ENCODE assay signal across 14 cellular contexts in the genomic region with DNA sequence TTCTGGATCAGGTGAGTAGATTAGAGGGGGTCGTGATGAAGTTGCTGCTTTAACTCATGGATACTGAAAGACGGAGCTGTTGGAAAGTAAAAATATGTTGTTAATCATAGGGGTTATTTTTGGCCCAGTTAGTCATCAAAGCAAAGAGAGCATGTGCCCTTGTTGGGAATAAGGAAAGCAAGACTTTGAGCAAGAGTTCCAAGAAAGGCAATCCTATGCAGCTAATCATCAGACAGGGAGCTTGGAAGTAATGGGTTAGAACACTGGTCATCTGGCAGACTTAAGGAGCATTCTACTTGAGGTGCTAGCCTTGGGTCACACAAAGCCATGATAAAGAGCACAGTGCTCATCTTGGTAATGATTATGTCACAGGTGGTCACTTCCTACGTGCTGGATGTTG. TPM values are rescaled to one million over a fixed set of nuclear protein-coding genes. Genes with fewer than 3 reads are reported as not detected.
A peak's percentile ranks its signal among the peaks of the same experiment; 100 is the strongest.
DNase-seq lines count a peak whose midpoint lies in the region; ATAC-seq and TF ChIP-seq lines count a peak whose summit lies in the region.
"Had no signal": no experiment of that assay in that cellular context is flagged by ENCODE, and none has a peak within 500 bp of the region (broad histone marks: within the 10 kb centered on the region; RNA-seq: fewer than 3 reads in every experiment).

No MANE protein-coding gene starts in this region.

- no peaks in the 10 kb centered on the region for H3K27me3 Mint-ChIP-seq in MCF 10A (ENCODE audit: insufficient read depth, unreplicated experiment)
- no peaks in the 10 kb centered on the region for H3K27me3 Mint-ChIP-seq in WTC11 (ENCODE audit: low read depth)
- H3K27me3 Mint-ChIP-seq in CD4-positive, alpha-beta T cell, result no peaks in the 10 kb centered on the region

- H3K27ac ChIP-seq in breast epithelium, result peak overlapping the region in 1 of 2 donors; percentile 67
- H3K27ac ChIP-seq in coronary artery, result peak overlapping the region; percentile 80 to 95
- no peak overlapping the region for H3K27ac ChIP-seq in left lung
- H3K27ac ChIP-seq in vagina, result peak overlapping the region; percentile 69
- no peak overlapping the region for H3K27ac ChIP-seq in CD4-positive, alpha-beta T cell (ENCODE audit: low read depth, low read length)
- H3K27ac ChIP-seq: VCaP had no signal

- ATAC-seq in left lung (peak; percentile 41), GM18858 (IDR thresholded peaks at IDR 0.05; ENCODE audit: unreplicated experiment) (no peak), WTC11 (no peak)
- ATAC-seq in CD4-positive, alpha-beta T cell (ENCODE audit: poor library complexity), result no peak

- H3K4me1 Mint-ChIP-seq in MCF 10A (ENCODE audit: insufficient read depth, unreplicated experiment) (peaks cover 18% of the 10 kb centered on the region), WTC11 (peaks cover 6% of the 10 kb centered on the region; the same call in 1 of the 2 replicates)
- H3K4me1 Mint-ChIP-seq in CD4-positive, alpha-beta T cell (ENCODE audit: low read depth), result no peaks in the 10 kb centered on the region
- H3K4me1 Mint-ChIP-seq: immature natural killer cell had no signal

- H3K9me3 Mint-ChIP-seq in MCF 10A (ENCODE audit: unreplicated experiment) (no peaks in the 10 kb centered on the region), WTC11 (no peaks in the 10 kb centered on the region)
- H3K9me3 Mint-ChIP-seq in CD4-positive, alpha-beta T cell, result no peaks in the 10 kb centered on the region
- H3K9me3 Mint-ChIP-seq: activated T-helper 2 cell treated with anti-CD3 and anti-CD28 coated beads, Interferon-gamma antibody, Interleukin-2, Interleukin-4, amounts not matched to agents 10 μg/mL and 5 μg/mL and 100 μg/mL, durations not matched to agents 14 hours and 24 hours and 36 hours; immature natural killer cell had no signal

- H3K27ac Mint-ChIP-seq in MCF 10A (ENCODE audit: low read depth, unreplicated experiment) (peak overlapping the region; percentile 82), WTC11 (no peak overlapping the region)
- H3K27ac Mint-ChIP-seq in CD4-positive, alpha-beta T cell, result no peak overlapping the region
- H3K27ac Mint-ChIP-seq: activated T-helper 2 cell treated with anti-CD3 and anti-CD28 coated beads, Interferon-gamma antibody, Interleukin-2, Interleukin-4, amounts not matched to agents 10 μg/mL and 5 μg/mL and 100 μg/mL, durations not matched to agents 14 hours and 24 hours and 36 hours; immature natural killer cell had no signal

- POLR2A ChIA-PET in MCF 10A (lab: Yijun Ruan, JAX) (interaction anchor here (0.6 to 2.4 kb wide), 8 partner anchors 9 to 206 kb away, joined by 3 to 23 read pairs (median 5); partner anchors contain the start of genes CENPP and IPPK), WTC11 (lab: Charles Lee) (no interaction called here)
- POLR2A ChIA-PET in CD4-positive, alpha-beta T cell (lab: Charles Lee), result no interaction called here

- CTCF ChIA-PET in MCF 10A (lab: Yijun Ruan, JAX) (interaction anchor here (0.7 to 1.5 kb wide), 3 partner anchors 19 to 290 kb away, joined by 3 to 6 read pairs (median 3); partner anchors contain the start of gene ASPN), WTC11 (lab: Charles Lee) (interaction anchor here (1.0 kb wide), 1 partner anchor 40 kb away, joined by 3 read pairs; no protein-coding TSS in a partner anchor)
- CTCF ChIA-PET in CD4-positive, alpha-beta T cell (lab: Charles Lee), result interaction anchor here (1.0 to 1.2 kb wide), 2 partner anchors 10 to 25 kb away, joined by 3 read pairs; no protein-coding TSS in a partner anchor

- intact Hi-C loops in MCF 10A (cut with micrococcal nuclease) (no loop called here), breast epithelium (cut with DNase I; ENCODE audit: low total_unique reads) (no loop called here), left lung (cut with DNase I) (no loop called here), vagina (cut with DNase I) (no loop called here)
- intact Hi-C loops in CD4-positive, alpha-beta T cell (cut with DNase I, micrococcal nuclease), result no loop called here

- H3K27me3 ChIP-seq in breast epithelium, result no peaks in the 10 kb centered on the region
- no peaks in the 10 kb centered on the region for H3K27me3 ChIP-seq in left lung
- H3K27me3 ChIP-seq in vagina, result no peaks in the 10 kb centered on the region
- no peaks in the 10 kb centered on the region for H3K27me3 ChIP-seq in CD4-positive, alpha-beta T cell (ENCODE audit: control insufficient read depth, insufficient read depth, low read length)

- TF ChIP-seq POLR2A in breast epithelium (IDR thresholded peaks at IDR 0.05), result no peak
- no peak for TF ChIP-seq POLR2A in vagina (IDR thresholded peaks at IDR 0.05)

- TF ChIP-seq CTCF in MCF 10A (IDR thresholded peaks at IDR 0.05; ENCODE audit: unreplicated experiment), result no peak
- TF ChIP-seq CTCF in breast epithelium (IDR thresholded peaks at IDR 0.05), result no peak
- TF ChIP-seq CTCF in coronary artery (IDR thresholded peaks at IDR 0.05), result no peak
- TF ChIP-seq CTCF in left lung (IDR thresholded peaks at IDR 0.05), result no peak
- no peak for TF ChIP-seq CTCF in vagina (IDR thresholded peaks at IDR 0.05)
- no peak for TF ChIP-seq CTCF in WTC11 (IDR thresholded peaks at IDR 0.05)
- no peak for TF ChIP-seq CTCF in CD4-positive, alpha-beta T cell (IDR thresholded peaks at IDR 0.05)

- H3K4me1 ChIP-seq in breast epithelium (no peaks in the 10 kb centered on the region), left lung (no peaks in the 10 kb centered on the region), vagina (peaks cover 8% of the 10 kb centered on the region)

- no peak overlapping the region for H3K4me3 ChIP-seq in breast epithelium
- H3K4me3 ChIP-seq in coronary artery, result peak overlapping the region; percentile 2
- H3K4me3 ChIP-seq in left lung, result no peak overlapping the region
- H3K4me3 ChIP-seq in vagina, result no peak overlapping the region

- H3K36me3 ChIP-seq in breast epithelium (no peaks in the 10 kb centered on the region), left lung (no peaks in the 10 kb centered on the region), vagina (no peaks in the 10 kb centered on the region)

- BruUV-seq in MCF 10A (replicated peaks; lab: Mats Ljungman, UMichigan), result no TSS peak

- no peak overlapping the region for H3K4me3 Mint-ChIP-seq in MCF 10A (ENCODE audit: unreplicated experiment)
- no peak overlapping the region for H3K4me3 Mint-ChIP-seq in WTC11
- H3K4me3 Mint-ChIP-seq in CD4-positive, alpha-beta T cell, result no peak overlapping the region
- H3K4me3 Mint-ChIP-seq: immature natural killer cell had no signal

- H3K36me3 Mint-ChIP-seq in MCF 10A (ENCODE audit: insufficient read depth, unreplicated experiment), result no peaks in the 10 kb centered on the region
- no peaks in the 10 kb centered on the region for H3K36me3 Mint-ChIP-seq in WTC11
- no peaks in the 10 kb centered on the region for H3K36me3 Mint-ChIP-seq in CD4-positive, alpha-beta T cell (ENCODE audit: low read depth)
- H3K36me3 Mint-ChIP-seq: immature natural killer cell had no signal

- no peaks in the 10 kb centered on the region for H3K9me3 ChIP-seq in breast epithelium
- no peaks in the 10 kb centered on the region for H3K9me3 ChIP-seq in left lung
- no peaks in the 10 kb centered on the region for H3K9me3 ChIP-seq in vagina
- H3K9me3 ChIP-seq in CD4-positive, alpha-beta T cell (ENCODE audit: control insufficient read depth, low read length), result no peaks in the 10 kb centered on the region

- DNase-seq in MCF 10A (ENCODE audit: unreplicated experiment), result peak; percentile 63
- DNase-seq in breast epithelium (ENCODE audit: low spot score in 2 of 2), result no peak
- DNase-seq in coronary artery (ENCODE audit: low spot score), result no peak
- no peak for DNase-seq in left lung
- no peak for DNase-seq in vagina (ENCODE audit: extremely low spot score in 2 of 2)
- DNase-seq in WTC11 (ENCODE audit: low spot score), result no peak
- DNase-seq in CD4-positive, alpha-beta T cell, result no peak
- DNase-seq: 8988T, immature natural killer cell, NCI-H2081 treated with DMSO at 0.1 percent for 48 hours had no signal

TF ChIP-seq in WTC11, 78 proteins besides CTCF, POLR2A, EP300 and RAD21 (continues in another document):
- no peak for TF ChIP-seq TCF7 (CRISPR knock-in tag; IDR thresholded peaks at IDR 0.05; ENCODE audit: low read depth)
- TF ChIP-seq, protein P1, sequence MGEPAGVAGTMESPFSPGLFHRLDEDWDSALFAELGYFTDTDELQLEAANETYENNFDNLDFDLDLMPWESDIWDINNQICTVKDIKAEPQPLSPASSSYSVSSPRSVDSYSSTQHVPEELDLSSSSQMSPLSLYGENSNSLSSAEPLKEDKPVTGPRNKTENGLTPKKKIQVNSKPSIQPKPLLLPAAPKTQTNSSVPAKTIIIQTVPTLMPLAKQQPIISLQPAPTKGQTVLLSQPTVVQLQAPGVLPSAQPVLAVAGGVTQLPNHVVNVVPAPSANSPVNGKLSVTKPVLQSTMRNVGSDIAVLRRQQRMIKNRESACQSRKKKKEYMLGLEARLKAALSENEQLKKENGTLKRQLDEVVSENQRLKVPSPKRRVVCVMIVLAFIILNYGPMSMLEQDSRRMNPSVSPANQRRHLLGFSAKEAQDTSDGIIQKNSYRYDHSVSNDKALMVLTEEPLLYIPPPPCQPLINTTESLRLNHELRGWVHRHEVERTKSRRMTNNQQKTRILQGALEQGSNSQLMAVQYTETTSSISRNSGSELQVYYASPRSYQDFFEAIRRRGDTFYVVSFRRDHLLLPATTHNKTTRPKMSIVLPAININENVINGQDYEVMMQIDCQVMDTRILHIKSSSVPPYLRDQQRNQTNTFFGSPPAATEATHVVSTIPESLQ (CRISPR knock-in tag; IDR thresholded peaks at IDR 0.05), result no peak
- TF ChIP-seq NR3C1 (CRISPR knock-in tag; conservative IDR thresholded peaks at IDR 0.05; ENCODE audit: low read depth), result no peak
- TF ChIP-seq NFATC4 (CRISPR knock-in tag; IDR thresholded peaks at IDR 0.05), result no peak
- TF ChIP-seq ZNF423 (CRISPR knock-in tag; IDR thresholded peaks at IDR 0.05), result no peak
- no peak for TF ChIP-seq MYBL2 (CRISPR knock-in tag; IDR thresholded peaks at IDR 0.05)

RNA-seq across cellular contexts. Expression of gene ASPN, which starts 18.3 kb away (rescaled TPM):
- 0.12 TPM in 1 of 2 replicates, not detected in the other for total RNA-seq in MCF 10A (2022)
- 1 to 10 TPM; 3.9 to 6.3 (median 6.2) TPM for total RNA-seq in breast epithelium
- total RNA-seq in left lung, result 10 to 100 TPM in 1 of 2 donors, 1 to 10 TPM in 1; 2.1 to 27.5 TPM
- total RNA-seq in vagina, result 2.9 TPM
- total RNA-seq in WTC11 (2021), result not detected in 3 replicates
- not detected for total RNA-seq in CD4-positive, alpha-beta T cell
- total RNA-seq: activated T-helper 2 cell treated with anti-CD3 and anti-CD28 coated beads, Interferon-gamma antibody, Interleukin-2, Interleukin-4, amounts not matched to agents 10 μg/mL and 5 μg/mL and 100 μg/mL, durations not matched to agents 14 hours and 24 hours and 36 hours; dermis microvascular lymphatic vessel endothelial cell had no signal

RNA-seq across cellular contexts. Expression of gene OMD, which starts 39.7 kb away (rescaled TPM):
- total RNA-seq in MCF 10A (2022), result 0.61 and 1.4 TPM in 2 replicates
- 10 to 100 TPM; 12.8 to 39.2 (median 30.0) TPM for total RNA-seq in breast epithelium
- total RNA-seq in left lung, result 1 to 10 TPM; 2.4 to 8.5 TPM
- total RNA-seq in vagina, result 10.3 TPM
- not detected in 3 replicates for total RNA-seq in WTC11 (2021)
- total RNA-seq in CD4-positive, alpha-beta T cell, result not detected
- total RNA-seq: activated T-helper 2 cell treated with anti-CD3 and anti-CD28 coated beads, Interferon-gamma antibody, Interleukin-2, Interleukin-4, amounts not matched to agents 10 μg/mL and 5 μg/mL and 100 μg/mL, durations not matched to agents 14 hours and 24 hours and 36 hours; dermis microvascular lymphatic vessel endothelial cell had no signal

RNA-seq across cellular contexts. Expression of gene OGN, which starts 59.6 kb away (rescaled TPM):
- total RNA-seq in MCF 10A (2022) (not detected in 2 replicates), breast epithelium (10 to 100 TPM; 14.1 to 92.5 (median 17.7) TPM), left lung (10 to 100 TPM; 11.8 to 41.2 TPM), vagina (11.5 TPM), WTC11 (2021) (0.11 TPM in 1 of 3 replicates, not detected in the others)
- total RNA-seq in CD4-positive, alpha-beta T cell, result under 1 TPM in 1 of 2 experiments, not detected in 1; 0.11 TPM
- total RNA-seq: activated T-helper 2 cell treated with anti-CD3 and anti-CD28 coated beads, Interferon-gamma antibody, Interleukin-2, Interleukin-4, amounts not matched to agents 10 μg/mL and 5 μg/mL and 100 μg/mL, durations not matched to agents 14 hours and 24 hours and 36 hours; dermis microvascular lymphatic vessel endothelial cell had no signal

Comparison
In these comparisons a context has a peak if more than half of its experiments do, and no peak if none do; other contexts are left out.
1. RNA of gene OGN, which starts 59.6 kb away (total RNA-seq): 11.8 to 41.2 TPM in left lung, 14.1 to 92.5 TPM in breast epithelium and 11.5 TPM in vagina (single experiment); 0.11 TPM in CD4-positive, alpha-beta T cell, 0.11 TPM in WTC11 and not detected in MCF 10A; every median in the first group is over 10 times any median in the second.
2. H3K27ac ChIP-seq: peak in coronary artery (2 of 2) and vagina (single experiment); none in left lung (0 of 2) and CD4-positive, alpha-beta T cell (single experiment).